Comparison of ENCODE assay signal across 1 cellular context in genomic region chr12:52903285-52903854, GRCh38.
TF ChIP-seq lines count a peak whose summit lies in the region.

No MANE protein-coding gene starts in this region.

TF ChIP-seq in WTC11, 78 proteins besides CTCF, POLR2A, EP300 and RAD21 (continued from another document):
- TF ChIP-seq ETV6 (CRISPR knock-in tag; IDR thresholded peaks at IDR 0.05) (no peak), KAT7 (CRISPR knock-in tag; IDR thresholded peaks at IDR 0.05; ENCODE audit: borderline replicate concordance) (no peak), SMAD4 (CRISPR knock-in tag; IDR thresholded peaks at IDR 0.05) (no peak), NR1H2 (CRISPR knock-in tag; IDR thresholded peaks at IDR 0.05) (no peak), FOXJ3 (CRISPR knock-in tag; IDR thresholded peaks at IDR 0.05; ENCODE audit: borderline replicate concordance) (no peak), FOXP4 (CRISPR knock-in tag; IDR thresholded peaks at IDR 0.05) (no peak), ZNF263 (CRISPR knock-in tag; IDR thresholded peaks at IDR 0.05; ENCODE audit: low read depth) (no peak), ZNF423 (CRISPR knock-in tag; IDR thresholded peaks at IDR 0.05) (0 out of 2 replicates have a peak, but pooled peaks have one; percentile 17), EMX1 (CRISPR knock-in tag; IDR thresholded peaks at IDR 0.05) (no peak), GRHL2 (CRISPR knock-in tag; IDR thresholded peaks at IDR 0.05; ENCODE audit: insufficient replicate concordance, severe bottlenecking) (no peak), TEAD4 (CRISPR knock-in tag; IDR thresholded peaks at IDR 0.05) (no peak)
- TF ChIP-seq, protein P1, sequence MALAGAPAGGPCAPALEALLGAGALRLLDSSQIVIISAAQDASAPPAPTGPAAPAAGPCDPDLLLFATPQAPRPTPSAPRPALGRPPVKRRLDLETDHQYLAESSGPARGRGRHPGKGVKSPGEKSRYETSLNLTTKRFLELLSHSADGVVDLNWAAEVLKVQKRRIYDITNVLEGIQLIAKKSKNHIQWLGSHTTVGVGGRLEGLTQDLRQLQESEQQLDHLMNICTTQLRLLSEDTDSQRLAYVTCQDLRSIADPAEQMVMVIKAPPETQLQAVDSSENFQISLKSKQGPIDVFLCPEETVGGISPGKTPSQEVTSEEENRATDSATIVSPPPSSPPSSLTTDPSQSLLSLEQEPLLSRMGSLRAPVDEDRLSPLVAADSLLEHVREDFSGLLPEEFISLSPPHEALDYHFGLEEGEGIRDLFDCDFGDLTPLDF (CRISPR knock-in tag; IDR thresholded peaks at IDR 0.05): 0 out of 2 replicates have a peak, but pooled peaks have one; percentile 34
TF ChIP-seq in WTC11: peak in this region for 8.
